Comparison of ENCODE assay signal across 23 cellular contexts in genomic region chr17:39110435-39111136, GRCh38. TPM values are rescaled to one million over a fixed set of nuclear protein-coding genes. Genes with fewer than 3 reads are reported as not detected.
DNase-seq lines count a peak whose midpoint lies in the region; ATAC-seq and TF ChIP-seq lines count a peak whose summit lies in the region.
"Had no signal": no experiment of that assay in that cellular context is flagged by ENCODE, and none has a peak within 500 bp of the region (broad histone marks: within the 10 kb centered on the region; RNA-seq: fewer than 3 reads in every experiment).

No MANE protein-coding gene starts in this region.

- no peaks in the 10 kb centered on the region for H3K36me3 ChIP-seq in SK-N-SH (replicated peaks in 1 of 2; ENCODE audit: control insufficient read depth in 1 of 2, insufficient read depth in 2 of 2, low read length in 1 of 2)
- H3K36me3 ChIP-seq in right lobe of liver: no peaks in the 10 kb centered on the region
- H3K36me3 ChIP-seq in gastroesophageal sphincter: no peaks in the 10 kb centered on the region
- H3K36me3 ChIP-seq in BE2C: no peaks in the 10 kb centered on the region
- no peaks in the 10 kb centered on the region for H3K36me3 ChIP-seq in uterus

- H3K9me2 ChIP-seq in SK-N-SH: no peaks in the 10 kb centered on the region

- TF ChIP-seq POLR2A in right lobe of liver (IDR thresholded peaks at IDR 0.05): no peak
- TF ChIP-seq POLR2A in gastroesophageal sphincter (IDR thresholded peaks at IDR 0.05): no peak
- TF ChIP-seq POLR2A in uterus (IDR thresholded peaks at IDR 0.05): no peak

- intact Hi-C loops in right lobe of liver (cut with DNase I) (no loop called here), uterus (cut with DNase I; ENCODE audit: low total_unique reads) (no loop called here)

- H2AFZ ChIP-seq in SK-N-SH (ENCODE audit: low read depth): no peak overlapping the region

- TF ChIP-seq EP300 in SK-N-SH (IDR thresholded peaks at IDR 0.05; ENCODE audit: borderline replicate concordance in 1 of 2, low read depth in 1 of 2, low read length in 1 of 2): no peak
- no peak for TF ChIP-seq EP300 in gastroesophageal sphincter (IDR thresholded peaks at IDR 0.05)

- DNase-seq in A172 (ENCODE audit: low spot score): peak; percentile 43
- DNase-seq in HT-29 (ENCODE audit: low spot score): peak; percentile 11
- peak; percentile 70 for DNase-seq in SK-N-SH
- DNase-seq in right lobe of liver: peak; percentile 84 to 93 (median 92)
- DNase-seq in BE2C: no peak
- DNase-seq in activated effector memory CD4-positive, alpha-beta T cell treated with anti-CD3 and anti-CD28 coated beads, Interleukin-2, amount 50 U/mL, for 16 hours: no peak
- no peak for DNase-seq in uterus
- DNase-seq: activated CD4-positive, alpha-beta T cell treated with anti-CD3 and anti-CD28 coated beads, Interleukin-2, amount 10 ng/mL, durations not matched to agents 7 days and 5 days; activated CD8-positive, alpha-beta memory T cell treated with anti-CD3 and anti-CD28 coated beads, Interleukin-2, amount 50 U/mL, for 48 hours; activated gamma-delta T cell treated with Interleukin-2 at 50 U/mL for 16 hours; amygdala; Caco-2; central memory CD4-positive, alpha-beta T cell; GOT3; heart right ventricle; NCI-H2029 treated with DMSO at 0.1 percent for 48 hours; NCI-H526 treated with DMSO at 0.1 percent for 48 hours; nucleus accumbens; stimulated activated CD4-positive, alpha-beta T cell treated with anti-CD3 and anti-CD28 coated beads, Interleukin-2, amount 100 ng/mL, for 24 hours had no signal

- peaks cover 12% of the 10 kb centered on the region for H3K27me3 ChIP-seq in SK-N-SH (ENCODE audit: insufficient read depth)
- H3K27me3 ChIP-seq in right lobe of liver: no peaks in the 10 kb centered on the region
- H3K27me3 ChIP-seq in gastroesophageal sphincter: no peaks in the 10 kb centered on the region
- H3K27me3 ChIP-seq in BE2C: no peaks in the 10 kb centered on the region
- no peaks in the 10 kb centered on the region for H3K27me3 ChIP-seq in uterus

- TF ChIP-seq RAD21 in SK-N-SH (IDR thresholded peaks at IDR 0.05; ENCODE audit: low read length): no peak

- POLR2A ChIA-PET in SK-N-SH (lab: Yijun Ruan, JAX): no interaction called here

- H3K4me1 ChIP-seq in SK-N-SH (ENCODE audit: control insufficient read depth in 1 of 2, insufficient read depth in 2 of 2, low read depth in 1 of 2, low read length in 1 of 2): peaks cover 0 to 17% of the 10 kb centered on the region in 2 experiments; a peak in 1 of 4 replicates
- H3K4me1 ChIP-seq in right lobe of liver: peaks cover 0 to 8% (median 2%) of the 10 kb centered on the region in 4 donors
- peaks cover 0 to 27% (median 8%) of the 10 kb centered on the region in 3 donors for H3K4me1 ChIP-seq in gastroesophageal sphincter
- no peaks in the 10 kb centered on the region for H3K4me1 ChIP-seq in BE2C
- H3K4me1 ChIP-seq in uterus: no peaks in the 10 kb centered on the region

- peak overlapping the region in 1 of 2 experiments; percentile 34; a peak in 1 of 4 replicates for H3K27ac ChIP-seq in SK-N-SH (ENCODE audit: low read depth in 2 of 2, low read length in 1 of 2)
- no peak overlapping the region for H3K27ac ChIP-seq in right lobe of liver
- no peak overlapping the region for H3K27ac ChIP-seq in gastroesophageal sphincter
- H3K27ac ChIP-seq in uterus: no peak overlapping the region
- H3K27ac ChIP-seq: heart right ventricle had no signal

- ATAC-seq in right lobe of liver (peak; percentile 96 to 99 (median 98)), gastroesophageal sphincter (no peak)
- ATAC-seq: heart right ventricle had no signal

- no peak overlapping the region for H3K9ac ChIP-seq in SK-N-SH

- 43% methylated on average over 11 of the region's 19 CpGs for WGBS in SK-N-SH (ENCODE audit: low lambda C conversion rate)
- WGBS in right lobe of liver (ENCODE audit: insufficient coverage, low coverage, low lambda C conversion rate, missing lambda C conversion rate): 31% methylated on average over 7 of the region's 19 CpGs
- 69% methylated on average over 10 of the region's 19 CpGs; no CpG with 5 or more reads in 1 of the 2 donors for whole genome bisulfite sequencing in gastroesophageal sphincter (ENCODE audit: low coverage in 1 of 2), 2 donors

- H3K9me3 ChIP-seq in SK-N-SH (no peaks in the 10 kb centered on the region), right lobe of liver (no peaks in the 10 kb centered on the region), gastroesophageal sphincter (no peaks in the 10 kb centered on the region), BE2C (no peaks in the 10 kb centered on the region), uterus (no peaks in the 10 kb centered on the region)
- H3K9me3 ChIP-seq: Caco-2, heart right ventricle had no signal

- no peaks in the 10 kb centered on the region for H3F3A ChIP-seq in SK-N-SH (replicated peaks; ENCODE audit: insufficient read depth)

- CTCF ChIA-PET in SK-N-SH (lab: Yijun Ruan, JAX): interaction anchor here (1.4 to 3.6 kb wide), 3 partner anchors 42 to 127 kb away, joined by 3 to 17 read pairs (median 6); partner anchors contain the start of gene PLXDC1

- no peak overlapping the region for H3K4me3 ChIP-seq in SK-N-SH (ENCODE audit: low read depth in 2 of 2, low read length in 1 of 2)
- H3K4me3 ChIP-seq in right lobe of liver: no peak overlapping the region
- H3K4me3 ChIP-seq in gastroesophageal sphincter: no peak overlapping the region
- no peak overlapping the region for H3K4me3 ChIP-seq in BE2C (ENCODE audit: low read depth, low read length)
- H3K4me3 ChIP-seq in uterus: no peak overlapping the region
- H3K4me3 ChIP-seq: heart right ventricle had no signal

- no peaks in the 10 kb centered on the region for H4K20me1 ChIP-seq in SK-N-SH (ENCODE audit: insufficient read depth)

- TF ChIP-seq CTCF in SK-N-SH (IDR thresholded peaks at IDR 0.05) (no peak), right lobe of liver (IDR thresholded peaks at IDR 0.05) (no peak), gastroesophageal sphincter (IDR thresholded peaks at IDR 0.05) (no peak), BE2C (IDR thresholded peaks at IDR 0.05; ENCODE audit: low read depth, low read length) (no peak), uterus (IDR thresholded peaks at IDR 0.05) (no peak)

- H3K4me2 ChIP-seq in SK-N-SH: no peak overlapping the region

- no peaks in the 10 kb centered on the region for H3K79me2 ChIP-seq in SK-N-SH (ENCODE audit: insufficient read depth)

TF ChIP-seq in SK-N-SH, 30 proteins besides CTCF, POLR2A, EP300 and RAD21:
- TF ChIP-seq, protein P1, sequence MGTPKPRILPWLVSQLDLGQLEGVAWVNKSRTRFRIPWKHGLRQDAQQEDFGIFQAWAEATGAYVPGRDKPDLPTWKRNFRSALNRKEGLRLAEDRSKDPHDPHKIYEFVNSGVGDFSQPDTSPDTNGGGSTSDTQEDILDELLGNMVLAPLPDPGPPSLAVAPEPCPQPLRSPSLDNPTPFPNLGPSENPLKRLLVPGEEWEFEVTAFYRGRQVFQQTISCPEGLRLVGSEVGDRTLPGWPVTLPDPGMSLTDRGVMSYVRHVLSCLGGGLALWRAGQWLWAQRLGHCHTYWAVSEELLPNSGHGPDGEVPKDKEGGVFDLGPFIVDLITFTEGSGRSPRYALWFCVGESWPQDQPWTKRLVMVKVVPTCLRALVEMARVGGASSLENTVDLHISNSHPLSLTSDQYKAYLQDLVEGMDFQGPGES (IDR thresholded peaks at IDR 0.05; ENCODE audit: low read depth, low read length): no peak
- TF ChIP-seq RCOR1 (IDR thresholded peaks at IDR 0.05; ENCODE audit: low read length): no peak
- no peak for TF ChIP-seq SIN3A (IDR thresholded peaks at IDR 0.05; ENCODE audit: borderline replicate concordance, low read depth, low read length)
- peak; percentile 49; the same call in 1 of the 2 replicates for TF ChIP-seq GATA2 (CRISPR knock-in tag; IDR thresholded peaks at IDR 0.05)
- no peak for TF ChIP-seq YY1 (IDR thresholded peaks at IDR 0.05; ENCODE audit: low read depth)
- TF ChIP-seq NRF1 (IDR thresholded peaks at IDR 0.05; ENCODE audit: low read depth, low read length): no peak
- TF ChIP-seq USF2 (IDR thresholded peaks at IDR 0.05; ENCODE audit: borderline replicate concordance, low read depth, low read length): no peak

RNA-seq across cellular contexts. Expression of gene PLXDC1, which starts 40.9 kb away (rescaled TPM):
- 0.64 and 2.1 TPM in 2 replicates for total RNA-seq in A172 (2014; rRNA removed; shearing (Covaris generic))
- total RNA-seq in HT-29 (2014; rRNA removed; shearing (Covaris generic)): not detected in 2 replicates
- polyA plus RNA-seq in SK-N-SH (2012; rRNA removed): 1.5 and 2.4 TPM in 2 replicates
- polyA plus RNA-seq in SK-N-SH (2012; cell fraction: cytosol; rRNA removed): 0.46 and 0.90 TPM in 2 replicates
- polyA plus RNA-seq in SK-N-SH (2012; cell fraction: nucleus; rRNA removed): 5.0 and 9.6 TPM in 2 replicates
- total RNA-seq in right lobe of liver (1 to 10 TPM in 1 of 6 experiments, under 1 TPM in 5; 0.11 to 1.6 (median 0.54) TPM), gastroesophageal sphincter (10 to 100 TPM in 3 of 4 donors, 1 to 10 TPM in 1; 5.5 to 21.6 (median 17.4) TPM), uterus (10 to 100 TPM in 3 of 4 donors, 1 to 10 TPM in 1; 3.3 to 45.1 (median 21.5) TPM)
- polyA plus RNA-seq in BE2C (2012; ENCODE audit: insufficient read depth, insufficient read length, low read depth): 1.0 TPM

RNA-seq across cellular contexts. Expression of gene ARL5C, which starts 55.4 kb away (rescaled TPM):
- not detected in 2 replicates for total RNA-seq in A172 (2014; rRNA removed; shearing (Covaris generic))
- total RNA-seq in HT-29 (2014; rRNA removed; shearing (Covaris generic)): not detected in 2 replicates
- not detected in 2 replicates for polyA plus RNA-seq in SK-N-SH (2012; rRNA removed)
- polyA plus RNA-seq in SK-N-SH (2012; cell fraction: cytosol; rRNA removed): not detected in 2 replicates
- 0.05 TPM in 1 of 2 replicates, not detected in the other for polyA plus RNA-seq in SK-N-SH (2012; cell fraction: nucleus; rRNA removed)
- total RNA-seq in right lobe of liver (not detected), gastroesophageal sphincter (not detected), uterus (not detected)
- polyA plus RNA-seq in BE2C (2012; ENCODE audit: insufficient read depth, insufficient read length, low read depth): not detected
- total RNA-seq: Caco-2, fibroblast of lung, heart right ventricle, kidney epithelial cell, subcutaneous adipose tissue had no signal
- polyA plus RNA-seq: fibroblast of lung, heart right ventricle had no signal

Comparison
In these comparisons a context has a peak if more than half of its experiments do, and no peak if none do; other contexts are left out.
1. DNase-seq: peak in A172 (single experiment), HT-29 (single experiment), SK-N-SH (single experiment) and right lobe of liver (3 of 3); none in BE2C (single experiment), activated effector memory CD4-positive, alpha-beta T cell treated with anti-CD3 and anti-CD28 coated beads, Interleukin-2, amount 50 U/mL, for 16 hours (single experiment) and uterus (0 of 2).